ENCODE assay signal across 1 cellular context in genomic region chr20:36384022-36384619, GRCh38.
A peak's percentile ranks its signal among the peaks of the same experiment; 100 is the strongest.
TF ChIP-seq lines count a peak whose summit lies in the region.

No MANE protein-coding gene starts in this region.

TF ChIP-seq in HepG2, 621 proteins besides CTCF, POLR2A, EP300 and RAD21 (continued from another document and continues in another):
- TF ChIP-seq ARID3A (IDR thresholded peaks at IDR 0.05; ENCODE audit: low read depth, low read length) (no peak), ZNF17 (CRISPR knock-in tag; IDR thresholded peaks at IDR 0.05) (peak; percentile 100), ZNF572 (CRISPR knock-in tag; IDR thresholded peaks at IDR 0.05) (peak; percentile 90), IKZF1 (IDR thresholded peaks at IDR 0.05) (no peak), AKAP8 (CRISPR knock-in tag; IDR thresholded peaks at IDR 0.05) (peak; percentile 99), ZNF431 (CRISPR knock-in tag; IDR thresholded peaks at IDR 0.05; ENCODE audit: borderline replicate concordance, low read depth) (peak; percentile 100), ZNF776 (CRISPR knock-in tag; IDR thresholded peaks at IDR 0.05) (peak; percentile 99), ZNF121 (CRISPR knock-in tag; IDR thresholded peaks at IDR 0.05) (peak; percentile 88), ZFP36 (IDR thresholded peaks at IDR 0.05; ENCODE audit: borderline replicate concordance, low read depth, low read length, partially characterized antibody) (no peak), MAZ (IDR thresholded peaks at IDR 0.05; ENCODE audit: borderline replicate concordance, low read depth, low read length) (peak; percentile 40; the same call in 1 of the 2 replicates), MAZ (CRISPR knock-in tag; IDR thresholded peaks at IDR 0.05; ENCODE audit: low read depth) (peak; percentile 99), TCF12 (IDR thresholded peaks at IDR 0.05) (no peak), TCF12 (CRISPR knock-in tag; IDR thresholded peaks at IDR 0.05) (peak; percentile 97; the same call in 1 of the 2 replicates), KMT2B (CRISPR knock-in tag; IDR thresholded peaks at IDR 0.05) (peak; percentile 99), MIER2 (CRISPR knock-in tag; IDR thresholded peaks at IDR 0.05) (peak; percentile 100), GABPB1 (CRISPR knock-in tag; IDR thresholded peaks at IDR 0.05) (peak; percentile 72; the same call in 1 of the 2 replicates), SMAD3 (CRISPR knock-in tag; IDR thresholded peaks at IDR 0.05) (peak; percentile 100), FOXP1 (IDR thresholded peaks at IDR 0.05) (no peak), FOXP1 (CRISPR knock-in tag; IDR thresholded peaks at IDR 0.05) (peak; percentile 95), MTA3 (CRISPR knock-in tag; IDR thresholded peaks at IDR 0.05) (peak; percentile 99), PPARG (CRISPR knock-in tag; conservative IDR thresholded peaks at IDR 0.05) (peak; percentile 97), KLF15 (CRISPR knock-in tag; IDR thresholded peaks at IDR 0.05; ENCODE audit: borderline replicate concordance) (peak; percentile 100), CC2D1A (CRISPR knock-in tag; IDR thresholded peaks at IDR 0.05) (peak; percentile 100), ZNF430 (CRISPR knock-in tag; IDR thresholded peaks at IDR 0.05) (peak; percentile 100), ZNF780A (CRISPR knock-in tag; IDR thresholded peaks at IDR 0.05) (peak; percentile 100), KLF6 (CRISPR knock-in tag; IDR thresholded peaks at IDR 0.05) (peak; percentile 100), TAF15 (IDR thresholded peaks at IDR 0.05; ENCODE audit: low read depth, low read length, poor library complexity, severe bottlenecking) (no peak), ADNP (CRISPR knock-in tag; IDR thresholded peaks at IDR 0.05) (peak; percentile 82; the same call in 1 of the 2 replicates), ZNF652 (CRISPR knock-in tag; IDR thresholded peaks at IDR 0.05; ENCODE audit: borderline replicate concordance, low read depth) (peak; percentile 88), ZNF274 (CRISPR knock-in tag; IDR thresholded peaks at IDR 0.05) (peak; percentile 100), SP1 (IDR thresholded peaks at IDR 0.05) (no peak), SP1 (CRISPR knock-in tag; IDR thresholded peaks at IDR 0.05) (peak; percentile 91), ARID5B (CRISPR knock-in tag; IDR thresholded peaks at IDR 0.05) (peak; percentile 97), NFYB (CRISPR knock-in tag; IDR thresholded peaks at IDR 0.05) (peak; percentile 80), ONECUT2 (CRISPR knock-in tag; IDR thresholded peaks at IDR 0.05) (peak; percentile 97), KAT7 (CRISPR knock-in tag; IDR thresholded peaks at IDR 0.05; ENCODE audit: borderline replicate concordance) (peak; percentile 92; the same call in 1 of the 2 replicates), FIP1L1 (IDR thresholded peaks at IDR 0.05; ENCODE audit: borderline replicate concordance, insufficient read depth, low read depth, low read length) (no peak), ZNF296 (CRISPR knock-in tag; conservative IDR thresholded peaks at IDR 0.05) (peak; percentile 100), CBX5 (CRISPR knock-in tag; IDR thresholded peaks at IDR 0.05; ENCODE audit: borderline replicate concordance) (peak; percentile 100), CSRNP1 (CRISPR knock-in tag; IDR thresholded peaks at IDR 0.05) (peak; percentile 100), ZNF547 (CRISPR knock-in tag; IDR thresholded peaks at IDR 0.05) (peak; percentile 100), ZC3H4 (CRISPR knock-in tag; IDR thresholded peaks at IDR 0.05; ENCODE audit: borderline replicate concordance) (peak; percentile 99), RFX1 (IDR thresholded peaks at IDR 0.05) (no peak), ZNF598 (CRISPR knock-in tag; IDR thresholded peaks at IDR 0.05; ENCODE audit: borderline replicate concordance) (peak; percentile 100), ZSCAN29 (CRISPR knock-in tag; conservative IDR thresholded peaks at IDR 0.05) (peak; percentile 96), NFKB2 (CRISPR knock-in tag; IDR thresholded peaks at IDR 0.05; ENCODE audit: borderline replicate concordance) (peak; percentile 100)
- TF ChIP-seq, protein P1, sequence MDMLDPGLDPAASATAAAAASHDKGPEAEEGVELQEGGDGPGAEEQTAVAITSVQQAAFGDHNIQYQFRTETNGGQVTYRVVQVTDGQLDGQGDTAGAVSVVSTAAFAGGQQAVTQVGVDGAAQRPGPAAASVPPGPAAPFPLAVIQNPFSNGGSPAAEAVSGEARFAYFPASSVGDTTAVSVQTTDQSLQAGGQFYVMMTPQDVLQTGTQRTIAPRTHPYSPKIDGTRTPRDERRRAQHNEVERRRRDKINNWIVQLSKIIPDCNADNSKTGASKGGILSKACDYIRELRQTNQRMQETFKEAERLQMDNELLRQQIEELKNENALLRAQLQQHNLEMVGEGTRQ (IDR thresholded peaks at IDR 0.05; ENCODE audit: low read depth, low read length): no peak
- TF ChIP-seq, protein P1 (CRISPR knock-in tag; IDR thresholded peaks at IDR 0.05; ENCODE audit: borderline replicate concordance): peak; percentile 73
- TF ChIP-seq, protein P2, sequence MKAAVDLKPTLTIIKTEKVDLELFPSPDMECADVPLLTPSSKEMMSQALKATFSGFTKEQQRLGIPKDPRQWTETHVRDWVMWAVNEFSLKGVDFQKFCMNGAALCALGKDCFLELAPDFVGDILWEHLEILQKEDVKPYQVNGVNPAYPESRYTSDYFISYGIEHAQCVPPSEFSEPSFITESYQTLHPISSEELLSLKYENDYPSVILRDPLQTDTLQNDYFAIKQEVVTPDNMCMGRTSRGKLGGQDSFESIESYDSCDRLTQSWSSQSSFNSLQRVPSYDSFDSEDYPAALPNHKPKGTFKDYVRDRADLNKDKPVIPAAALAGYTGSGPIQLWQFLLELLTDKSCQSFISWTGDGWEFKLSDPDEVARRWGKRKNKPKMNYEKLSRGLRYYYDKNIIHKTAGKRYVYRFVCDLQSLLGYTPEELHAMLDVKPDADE (CRISPR knock-in tag; IDR thresholded peaks at IDR 0.05): peak; percentile 100
- TF ChIP-seq, protein P3, sequence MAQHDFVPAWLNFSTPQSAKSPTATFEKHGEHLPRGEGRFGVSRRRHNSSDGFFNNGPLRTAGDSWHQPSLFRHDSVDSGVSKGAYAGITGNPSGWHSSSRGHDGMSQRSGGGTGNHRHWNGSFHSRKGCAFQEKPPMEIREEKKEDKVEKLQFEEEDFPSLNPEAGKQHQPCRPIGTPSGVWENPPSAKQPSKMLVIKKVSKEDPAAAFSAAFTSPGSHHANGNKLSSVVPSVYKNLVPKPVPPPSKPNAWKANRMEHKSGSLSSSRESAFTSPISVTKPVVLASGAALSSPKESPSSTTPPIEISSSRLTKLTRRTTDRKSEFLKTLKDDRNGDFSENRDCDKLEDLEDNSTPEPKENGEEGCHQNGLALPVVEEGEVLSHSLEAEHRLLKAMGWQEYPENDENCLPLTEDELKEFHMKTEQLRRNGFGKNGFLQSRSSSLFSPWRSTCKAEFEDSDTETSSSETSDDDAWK (CRISPR knock-in tag; IDR thresholded peaks at IDR 0.05): peak; percentile 89; the same call in 1 of the 2 replicates
- TF ChIP-seq, protein P4, sequence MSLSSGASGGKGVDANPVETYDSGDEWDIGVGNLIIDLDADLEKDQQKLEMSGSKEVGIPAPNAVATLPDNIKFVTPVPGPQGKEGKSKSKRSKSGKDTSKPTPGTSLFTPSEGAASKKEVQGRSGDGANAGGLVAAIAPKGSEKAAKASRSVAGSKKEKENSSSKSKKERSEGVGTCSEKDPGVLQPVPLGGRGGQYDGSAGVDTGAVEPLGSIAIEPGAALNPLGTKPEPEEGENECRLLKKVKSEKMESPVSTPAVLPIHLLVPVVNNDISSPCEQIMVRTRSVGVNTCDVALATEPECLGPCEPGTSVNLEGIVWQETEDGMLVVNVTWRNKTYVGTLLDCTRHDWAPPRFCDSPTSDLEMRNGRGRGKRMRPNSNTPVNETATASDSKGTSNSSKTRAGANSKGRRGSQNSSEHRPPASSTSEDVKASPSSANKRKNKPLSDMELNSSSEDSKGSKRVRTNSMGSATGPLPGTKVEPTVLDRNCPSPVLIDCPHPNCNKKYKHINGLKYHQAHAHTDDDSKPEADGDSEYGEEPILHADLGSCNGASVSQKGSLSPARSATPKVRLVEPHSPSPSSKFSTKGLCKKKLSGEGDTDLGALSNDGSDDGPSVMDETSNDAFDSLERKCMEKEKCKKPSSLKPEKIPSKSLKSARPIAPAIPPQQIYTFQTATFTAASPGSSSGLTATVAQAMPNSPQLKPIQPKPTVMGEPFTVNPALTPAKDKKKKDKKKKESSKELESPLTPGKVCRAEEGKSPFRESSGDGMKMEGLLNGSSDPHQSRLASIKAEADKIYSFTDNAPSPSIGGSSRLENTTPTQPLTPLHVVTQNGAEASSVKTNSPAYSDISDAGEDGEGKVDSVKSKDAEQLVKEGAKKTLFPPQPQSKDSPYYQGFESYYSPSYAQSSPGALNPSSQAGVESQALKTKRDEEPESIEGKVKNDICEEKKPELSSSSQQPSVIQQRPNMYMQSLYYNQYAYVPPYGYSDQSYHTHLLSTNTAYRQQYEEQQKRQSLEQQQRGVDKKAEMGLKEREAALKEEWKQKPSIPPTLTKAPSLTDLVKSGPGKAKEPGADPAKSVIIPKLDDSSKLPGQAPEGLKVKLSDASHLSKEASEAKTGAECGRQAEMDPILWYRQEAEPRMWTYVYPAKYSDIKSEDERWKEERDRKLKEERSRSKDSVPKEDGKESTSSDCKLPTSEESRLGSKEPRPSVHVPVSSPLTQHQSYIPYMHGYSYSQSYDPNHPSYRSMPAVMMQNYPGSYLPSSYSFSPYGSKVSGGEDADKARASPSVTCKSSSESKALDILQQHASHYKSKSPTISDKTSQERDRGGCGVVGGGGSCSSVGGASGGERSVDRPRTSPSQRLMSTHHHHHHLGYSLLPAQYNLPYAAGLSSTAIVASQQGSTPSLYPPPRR (CRISPR knock-in tag; IDR thresholded peaks at IDR 0.05; ENCODE audit: borderline replicate concordance): peak; percentile 91
- TF ChIP-seq, protein P5, sequence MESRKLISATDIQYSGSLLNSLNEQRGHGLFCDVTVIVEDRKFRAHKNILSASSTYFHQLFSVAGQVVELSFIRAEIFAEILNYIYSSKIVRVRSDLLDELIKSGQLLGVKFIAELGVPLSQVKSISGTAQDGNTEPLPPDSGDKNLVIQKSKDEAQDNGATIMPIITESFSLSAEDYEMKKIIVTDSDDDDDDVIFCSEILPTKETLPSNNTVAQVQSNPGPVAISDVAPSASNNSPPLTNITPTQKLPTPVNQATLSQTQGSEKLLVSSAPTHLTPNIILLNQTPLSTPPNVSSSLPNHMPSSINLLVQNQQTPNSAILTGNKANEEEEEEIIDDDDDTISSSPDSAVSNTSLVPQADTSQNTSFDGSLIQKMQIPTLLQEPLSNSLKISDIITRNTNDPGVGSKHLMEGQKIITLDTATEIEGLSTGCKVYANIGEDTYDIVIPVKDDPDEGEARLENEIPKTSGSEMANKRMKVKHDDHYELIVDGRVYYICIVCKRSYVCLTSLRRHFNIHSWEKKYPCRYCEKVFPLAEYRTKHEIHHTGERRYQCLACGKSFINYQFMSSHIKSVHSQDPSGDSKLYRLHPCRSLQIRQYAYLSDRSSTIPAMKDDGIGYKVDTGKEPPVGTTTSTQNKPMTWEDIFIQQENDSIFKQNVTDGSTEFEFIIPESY (CRISPR knock-in tag; IDR thresholded peaks at IDR 0.05): peak; percentile 83
